In the genomic region with DNA sequence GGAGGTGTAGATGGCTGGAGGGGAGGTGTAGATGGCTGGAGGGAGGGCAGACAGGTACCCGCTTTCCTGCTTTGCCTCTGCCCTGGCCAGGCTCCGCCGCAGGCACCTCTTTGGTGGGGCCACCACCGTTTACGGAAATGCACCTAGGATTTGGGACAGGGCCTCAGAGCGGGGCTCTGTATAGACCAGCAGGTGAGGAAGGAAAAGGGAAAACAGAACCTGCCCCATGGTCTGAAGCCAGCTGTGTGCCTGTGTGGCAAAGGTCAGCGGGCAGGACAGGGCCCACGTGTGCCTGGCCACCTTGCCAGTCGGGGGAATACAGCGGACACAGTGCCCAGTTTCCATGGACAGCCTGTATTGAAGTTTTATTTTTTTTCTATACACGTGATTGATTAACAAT, we compare ENCODE assay signal across 20 cellular contexts.
"Had no signal": no experiment of that assay in that cellular context is flagged by ENCODE, and none has a peak within 500 bp of the region (broad histone marks: within the 10 kb centered on the region; RNA-seq: fewer than 3 reads in every experiment).

No MANE protein-coding gene starts in this region.

- H3K27me3 Mint-ChIP-seq: naive B cell; stimulated activated memory B cell treated with anti-CD40 and anti-IgM and Interleukin-4, amounts not matched to agents 10 μg/mL and 1 μg/mL and 100 μg/mL, for 72 hours; stimulated activated naive CD8-positive, alpha-beta T cell treated with anti-CD3 and anti-CD28 coated beads, Interleukin-15, Interleukin-2, amounts not matched to agents 100 ng/mL and 50 ng/mL, for 24 hours had no signal

- H3K4me3 ChIP-seq: esophagus squamous epithelium, left lung, ovary, smooth muscle cell, tibial artery, upper lobe of left lung, uterus had no signal

- H3K4me3 Mint-ChIP-seq: naive B cell; stimulated activated memory B cell treated with anti-CD40 and anti-IgM and Interleukin-4, amounts not matched to agents 10 μg/mL and 1 μg/mL and 100 μg/mL, for 72 hours; stimulated activated naive CD8-positive, alpha-beta T cell treated with anti-CD3 and anti-CD28 coated beads, Interleukin-15, Interleukin-2, amounts not matched to agents 100 ng/mL and 50 ng/mL, for 24 hours had no signal

- ATAC-seq: left lung; right cardiac atrium; stimulated activated memory B cell treated with anti-CD40 and anti-IgM and Interleukin-4, amounts not matched to agents 10 μg/mL and 1 μg/mL and 100 μg/mL, for 72 hours had no signal

- H3K27me3 ChIP-seq: left lung, ovary, upper lobe of left lung, uterus had no signal

- H3K9me3 ChIP-seq: esophagus squamous epithelium, left lung, ovary, tibial artery, upper lobe of left lung, uterus had no signal

- H3K36me3 ChIP-seq: esophagus squamous epithelium, ovary, tibial artery, uterus had no signal

- H3K36me3 Mint-ChIP-seq: naive B cell had no signal

- H3K4me1 ChIP-seq: uterus had no signal

- H3K4me2 ChIP-seq: smooth muscle cell had no signal

- DNase-seq: cerebellar nuclear complex; dermis blood vessel endothelial cell; esophagus squamous epithelium; foreskin fibroblast; head of caudate nucleus; hippocampal formation; kidney glomerular epithelial cell; mesendoderm; naive B cell; ovary; stimulated activated CD4-positive, alpha-beta T cell treated with anti-CD3 and anti-CD28 coated beads, Interleukin-4, amount 100 ng/mL, for 1 hour; stimulated activated CD8-positive, alpha-beta memory T cell treated with anti-CD3 and anti-CD28 coated beads, Interleukin-4, amount 100 ng/mL, for 48 hours; tibial artery; upper lobe of left lung; uterus had no signal

- H3K27ac ChIP-seq: esophagus squamous epithelium, left lung, ovary, tibial artery, upper lobe of left lung, uterus had no signal

- H3K9me3 Mint-ChIP-seq: naive B cell; stimulated activated memory B cell treated with anti-CD40 and anti-IgM and Interleukin-4, amounts not matched to agents 10 μg/mL and 1 μg/mL and 100 μg/mL, for 72 hours; stimulated activated naive CD8-positive, alpha-beta T cell treated with anti-CD3 and anti-CD28 coated beads, Interleukin-15, Interleukin-2, amounts not matched to agents 100 ng/mL and 50 ng/mL, for 24 hours had no signal

- H3K27ac Mint-ChIP-seq: stimulated activated memory B cell treated with anti-CD40 and anti-IgM and Interleukin-4, amounts not matched to agents 10 μg/mL and 1 μg/mL and 100 μg/mL, for 72 hours; stimulated activated naive CD8-positive, alpha-beta T cell treated with anti-CD3 and anti-CD28 coated beads, Interleukin-15, Interleukin-2, amounts not matched to agents 100 ng/mL and 50 ng/mL, for 24 hours had no signal
